18 cellular contexts compared by ENCODE assay signal in genomic region chr5:179595916-179596315, GRCh38.
"Had no signal": no experiment of that assay in that cellular context is flagged by ENCODE, and none has a peak within 500 bp of the region (broad histone marks: within the 10 kb centered on the region; RNA-seq: fewer than 3 reads in every experiment).

No MANE protein-coding gene starts in this region.

- H3K27ac ChIP-seq: neural progenitor cell, parathyroid adenoma, stomach, thoracic aorta, upper lobe of right lung had no signal

- DNase-seq: activated CD4-positive, alpha-beta T cell treated with anti-CD3 and anti-CD28 coated beads, Interleukin-2, amount 50 U/mL, for 1 hour; activated naive CD4-positive, alpha-beta T cell treated with Interleukin-2 at 50 U/mL for 16 hours; cortex of kidney; effector CD4-positive, alpha-beta T cell; islet precursor cell; midbrain; stimulated activated CD4-positive, alpha-beta T cell treated with anti-CD3 and anti-CD28 coated beads, Interleukin-1b, Interleukin-23, amount 100 ng/mL, for 48 hours; stomach; T-cell; T1000 had no signal

- H2AFZ ChIP-seq: neural progenitor cell, parathyroid adenoma had no signal

- H3K27ac Mint-ChIP-seq: brain, neural progenitor cell, T-cell had no signal

- H3K4me2 ChIP-seq: neural progenitor cell had no signal

- H3K9ac ChIP-seq: neural progenitor cell, parathyroid adenoma had no signal

- H3K9me3 ChIP-seq: stomach, thoracic aorta, upper lobe of right lung had no signal

- H3K27me3 ChIP-seq: neural progenitor cell, stomach, upper lobe of right lung had no signal

- H3K4me3 ChIP-seq: lung, neural progenitor cell, stomach, thoracic aorta, upper lobe of right lung had no signal

- H3K9me3 Mint-ChIP-seq: brain; central memory CD8-positive, alpha-beta T cell; neural progenitor cell; T-cell had no signal

- H3K36me3 ChIP-seq: neural progenitor cell had no signal

- ATAC-seq: activated CD4-positive, CD25-positive, alpha-beta regulatory T cell treated with anti-CD3 and anti-CD28 coated beads, Interleukin-2, amount 50 U/mL, for 24 hours; T-cell; upper lobe of right lung had no signal

- H3K4me1 Mint-ChIP-seq: brain; central memory CD8-positive, alpha-beta T cell; neural progenitor cell; T-cell had no signal

- H3K4me1 ChIP-seq: neural progenitor cell, parathyroid adenoma, stomach, upper lobe of right lung had no signal

- H3K4me3 Mint-ChIP-seq: brain; central memory CD8-positive, alpha-beta T cell; neural progenitor cell; T-cell had no signal
